In the genomic region with DNA sequence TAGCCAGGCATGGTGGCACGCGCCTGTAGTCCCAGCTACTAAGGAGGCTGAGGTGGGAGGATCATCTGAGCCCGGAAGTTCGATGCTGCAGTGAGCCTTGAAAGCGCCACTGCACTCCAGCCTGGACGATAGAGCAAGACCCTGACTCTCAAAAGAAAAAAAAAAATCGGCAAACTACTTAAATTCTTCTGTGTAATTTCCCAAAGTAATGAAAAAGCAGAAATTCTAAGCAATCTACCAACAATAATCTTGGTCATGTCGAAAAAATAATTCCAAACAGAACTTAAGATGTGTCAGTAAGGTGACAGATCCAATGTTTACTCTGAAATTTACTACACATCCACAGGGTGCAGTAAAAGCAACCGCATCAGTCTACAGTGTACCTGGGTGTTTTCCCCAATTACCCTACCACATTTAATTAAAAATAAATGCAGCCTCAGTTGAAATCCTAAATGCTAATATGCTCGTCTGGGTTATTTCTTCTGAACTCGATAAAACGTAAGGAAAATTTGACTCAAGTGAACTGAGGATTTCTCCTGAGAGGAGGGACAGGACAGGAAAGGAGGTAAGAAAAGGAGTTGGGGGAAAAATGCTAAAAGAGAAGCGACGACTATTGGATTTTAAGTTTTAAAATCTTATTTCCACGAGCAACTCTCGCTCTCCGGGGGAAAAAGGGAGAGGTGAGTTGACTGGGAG, we compare ENCODE assay signal across 8 cellular contexts. TPM values are rescaled to one million over a fixed set of nuclear protein-coding genes. Genes with fewer than 3 reads are reported as not detected.
DNase-seq lines count a peak whose midpoint lies in the region; ATAC-seq and TF ChIP-seq lines count a peak whose summit lies in the region.

No MANE protein-coding gene starts in this region.

- H3K4me1 ChIP-seq in Caco-2: peaks cover 14% of the 10 kb centered on the region
- H3K4me1 ChIP-seq in SJCRH30: no peaks in the 10 kb centered on the region
- peaks cover 8% of the 10 kb centered on the region for H3K4me1 ChIP-seq in endocrine pancreas (ENCODE audit: control insufficient read depth, insufficient read depth, low read length)

- intact Hi-C loops in Caco-2 (cut with micrococcal nuclease; ENCODE audit: unreplicated experiment): loop anchor here (1.0 to 2.0 kb wide), 3 partner anchors 44 to 73 kb away; a partner anchor contains a TSS

- H3K4me3 Mint-ChIP-seq in Caco-2 (ENCODE audit: unreplicated experiment) (peak overlapping the region; percentile 89), nephron (peak overlapping the region; percentile 92 to 93 (median 93))

- TF ChIP-seq CTCF in Caco-2 (IDR thresholded peaks at IDR 0.05; ENCODE audit: insufficient read depth in 1 of 2, low read depth in 1 of 2, low read length in 1 of 2, severe bottlenecking in 1 of 2, unreplicated experiment in 1 of 2) (no peak), nephron (IDR thresholded peaks at IDR 0.05; ENCODE audit: unreplicated experiment in 3 of 3) (no peak)

- peak overlapping the region; percentile 97 for H3K9ac ChIP-seq in endocrine pancreas (ENCODE audit: control insufficient read depth, insufficient read depth, low read length)

- H3K4me1 Mint-ChIP-seq in Caco-2 (ENCODE audit: low read depth, unreplicated experiment) (peaks cover 8% of the 10 kb centered on the region), nephron (peaks cover 19% of the 10 kb centered on the region)

- CTCF ChIA-PET in Caco-2 (lab: Charles Lee): interaction anchor here (0.6 kb wide), 1 partner anchor 44 kb away, joined by 5 read pairs; a partner anchor contains a TSS

- no peaks in the 10 kb centered on the region for H3K9me3 Mint-ChIP-seq in Caco-2 (ENCODE audit: unreplicated experiment)
- H3K9me3 Mint-ChIP-seq in nephron: no peaks in the 10 kb centered on the region

- peak overlapping the region; percentile 19 for H3K27ac ChIP-seq in SJCRH30

- DNase-seq in Caco-2 (peak in 1 of 2 experiments; percentile 12), SJCRH30 (no peak)
- DNase-seq in NK-92 treated with Interleukin-12 subunit alpha and Interleukin-12 subunit beta, amount 100 ng/mL, for 24 hours (lab: John Stamatoyannopoulos, UW): no peak

- POLR2A ChIA-PET in Caco-2 (lab: Charles Lee): interaction anchor here (0.5 to 1.0 kb wide), 3 partner anchors 43 to 45 kb away, joined by 5 to 7 read pairs (median 6); a partner anchor contains a TSS

- H3K36me3 Mint-ChIP-seq in Caco-2 (ENCODE audit: insufficient read depth, unreplicated experiment): peaks cover 49% of the 10 kb centered on the region
- H3K36me3 Mint-ChIP-seq in nephron (ENCODE audit: low read depth): no peaks in the 10 kb centered on the region

- ATAC-seq in GM21717 (IDR thresholded peaks at IDR 0.05; ENCODE audit: unreplicated experiment) (peak; percentile 22), HG03196 (IDR thresholded peaks at IDR 0.05; ENCODE audit: unreplicated experiment) (no peak), HG02973 (IDR thresholded peaks at IDR 0.05; ENCODE audit: unreplicated experiment) (no peak)

- H3K4me3 ChIP-seq in Caco-2 (ENCODE audit: low read depth, low read length) (peak overlapping the region; percentile 95), SJCRH30 (peak overlapping the region; percentile 74), endocrine pancreas (ENCODE audit: control insufficient read depth, insufficient read depth, low read length) (peak overlapping the region; percentile 97)

- H3K27me3 ChIP-seq in Caco-2 (replicated peaks; ENCODE audit: control insufficient read depth, insufficient read depth, low read length) (no peaks in the 10 kb centered on the region), SJCRH30 (no peaks in the 10 kb centered on the region), endocrine pancreas (ENCODE audit: control insufficient read depth, insufficient read depth, low read length) (no peaks in the 10 kb centered on the region)

- no peaks in the 10 kb centered on the region for H3K27me3 Mint-ChIP-seq in Caco-2 (ENCODE audit: insufficient read depth, unreplicated experiment)
- no peaks in the 10 kb centered on the region for H3K27me3 Mint-ChIP-seq in nephron (ENCODE audit: low read depth)

- H3K36me3 ChIP-seq in Caco-2 (ENCODE audit: control insufficient read depth, insufficient read depth, low read length) (no peaks in the 10 kb centered on the region), SJCRH30 (no peaks in the 10 kb centered on the region; the same call in 1 of the 2 replicates), endocrine pancreas (ENCODE audit: control insufficient read depth, insufficient read depth, low read length) (no peaks in the 10 kb centered on the region)

- peak overlapping the region; percentile 95 for H3K27ac Mint-ChIP-seq in Caco-2 (ENCODE audit: unreplicated experiment)
- peak overlapping the region; percentile 81 to 94 (median 92) for H3K27ac Mint-ChIP-seq in nephron

- H3K9me3 ChIP-seq in Caco-2: no peaks in the 10 kb centered on the region
- no peaks in the 10 kb centered on the region for H3K9me3 ChIP-seq in SJCRH30 (replicated peaks)
- H3K9me3 ChIP-seq in endocrine pancreas (ENCODE audit: control insufficient read depth, low read length): no peaks in the 10 kb centered on the region

- BruUV-seq in Caco-2 (replicated peaks; lab: Mats Ljungman, UMichigan): no TSS peak

RNA-seq across cellular contexts. Expression of a gene that starts 0.8 kb away (rescaled TPM):
- 199 and 215 TPM in 2 replicates for total RNA-seq in Caco-2 (2022)
- 112 and 123 TPM in 2 replicates for total RNA-seq in SJCRH30 (2014; rRNA removed; shearing (Covaris generic))

RNA-seq across cellular contexts. Expression of a gene that starts 44.1 kb away (rescaled TPM):
- 25.0 and 29.4 TPM in 2 replicates for total RNA-seq in Caco-2 (2022)
- total RNA-seq in SJCRH30 (2014; rRNA removed; shearing (Covaris generic)): 46.5 and 48.3 TPM in 2 replicates

RNA-seq across cellular contexts. Expression of a gene that starts 48.4 kb away (rescaled TPM):
- total RNA-seq in Caco-2 (2022): 123 and 136 TPM in 2 replicates
- 107 and 115 TPM in 2 replicates for total RNA-seq in SJCRH30 (2014; rRNA removed; shearing (Covaris generic))
